ENCODE assay signal across 26 cellular contexts in genomic region chr20:47008842-47009518, GRCh38.
A peak's percentile ranks its signal among the peaks of the same experiment; 100 is the strongest.
DNase-seq lines count a peak whose midpoint lies in the region; ATAC-seq, FAIRE-seq and TF ChIP-seq lines count a peak whose summit lies in the region.
"Had no signal": no experiment of that assay in that cellular context is flagged by ENCODE, and none has a peak within 500 bp of the region (broad histone marks: within the 10 kb centered on the region; RNA-seq: fewer than 3 reads in every experiment).

No MANE protein-coding gene starts in this region.

- intact Hi-C loops in cardiac septum (cut with DNase I): no loop called here
- intact Hi-C loops in Right ventricle myocardium superior (cut with DNase I): no loop called here
- intact Hi-C loops in GM12878 (cut with micrococcal nuclease; ENCODE audit: unreplicated experiment): no loop called here

- H3K4me3 Mint-ChIP-seq in activated T-cell treated with anti-CD3 and anti-CD28 coated beads, Interleukin-2, amount 50 U/mL, for 72 hours: no peak overlapping the region
- H3K4me3 Mint-ChIP-seq: activated naive CD4-positive, alpha-beta T cell treated with anti-CD3 and anti-CD28 coated beads, Interleukin-2, amount 50 U/mL, for 24 hours; HFFc6; memory B cell; naive B cell had no signal

- no peaks in the 10 kb centered on the region for H3K4me1 Mint-ChIP-seq in activated T-cell treated with anti-CD3 and anti-CD28 coated beads, Interleukin-2, amount 50 U/mL, for 72 hours (ENCODE audit: low read depth)
- H3K4me1 Mint-ChIP-seq: activated naive CD4-positive, alpha-beta T cell treated with anti-CD3 and anti-CD28 coated beads, Interleukin-2, amount 50 U/mL, for 24 hours; memory B cell; naive B cell had no signal

- POLR2A ChIA-PET in GM12878 (lab: Charles Lee): no interaction called here

- no peak for TF ChIP-seq EP300 in GM12878 (IDR thresholded peaks at IDR 0.05; ENCODE audit: borderline replicate concordance in 1 of 2, control insufficient read depth in 1 of 2, low read depth in 2 of 2, low read length in 2 of 2)

- H3K9me3 ChIP-seq in GM12878 (replicated peaks; ENCODE audit: control insufficient read depth, insufficient read depth, low read length): no peaks in the 10 kb centered on the region; the same call in 2 of the 3 replicates
- H3K9me3 ChIP-seq: right atrium auricular region had no signal

- ATAC-seq in Right ventricle myocardium superior (ENCODE audit: poor library complexity) (no peak), GM12878 (no peak), GM21423 (IDR thresholded peaks at IDR 0.05; ENCODE audit: unreplicated experiment) (no peak)
- ATAC-seq in activated T-cell treated with anti-CD3 and anti-CD28 coated beads, Interleukin-2, amount 50 U/mL, for 72 hours (replicated peaks in 1 of 2): no peak
- ATAC-seq: Panc1, SK-N-SH treated with all-trans-retinoic acid at 6 μM for 48 hours had no signal

- H2AFZ ChIP-seq in GM12878 (ENCODE audit: control insufficient read depth, low read depth, low read length): no peak overlapping the region

- RAD21 ChIA-PET in GM12878 (lab: Charles Lee; ENCODE audit: unreplicated experiment): no interaction called here

- H3K79me2 ChIP-seq in GM12878 (ENCODE audit: control insufficient read depth, insufficient read depth, low read length): no peaks in the 10 kb centered on the region

- in situ Hi-C loops in GM12878 (cut with MboI): no loop called here

- no peak for TF ChIP-seq CTCF in GM12878 (IDR thresholded peaks at IDR 0.05 in 2 of 3, conservative IDR thresholded peaks at IDR 0.05 in 1 of 3; ENCODE audit: control insufficient read depth in 2 of 3, extremely low read depth in 1 of 3, insufficient read depth in 1 of 3, low read depth in 3 of 3, low read length in 3 of 3)

- H3K36me3 ChIP-seq in GM12878 (ENCODE audit: control insufficient read depth in 2 of 2, insufficient read depth in 2 of 2, low read length in 1 of 2): no peaks in the 10 kb centered on the region
- H3K36me3 ChIP-seq: right atrium auricular region had no signal

- H3K27ac ChIP-seq in GM12878 (ENCODE audit: control insufficient read depth, insufficient read depth): no peak overlapping the region
- H3K27ac ChIP-seq: esophagus muscularis mucosa, right atrium auricular region had no signal

- no peaks in the 10 kb centered on the region for H3K4me1 ChIP-seq in GM12878 (ENCODE audit: control insufficient read depth, insufficient read depth, low read length)
- H3K4me1 ChIP-seq: esophagus muscularis mucosa, right atrium auricular region had no signal

- peaks cover 0 to 1% of the 10 kb centered on the region in 2 donors for H3K9me3 Mint-ChIP-seq in activated T-cell treated with anti-CD3 and anti-CD28 coated beads, Interleukin-2, amount 50 U/mL, for 72 hours
- H3K9me3 Mint-ChIP-seq: HFFc6 had no signal

- TF ChIP-seq POLR2A in GM12878 (IDR thresholded peaks at IDR 0.05; ENCODE audit: low read depth, low read length): no peak

- SMC1A ChIA-PET in GM12878 (lab: Charles Lee; ENCODE audit: uncharacterized antibody, unreplicated experiment): no interaction called here

- no peaks in the 10 kb centered on the region for H3K36me3 Mint-ChIP-seq in activated T-cell treated with anti-CD3 and anti-CD28 coated beads, Interleukin-2, amount 50 U/mL, for 72 hours (ENCODE audit: insufficient read depth in 2 of 2)
- H3K36me3 Mint-ChIP-seq: activated naive CD4-positive, alpha-beta T cell treated with anti-CD3 and anti-CD28 coated beads, Interleukin-2, amount 50 U/mL, for 24 hours had no signal

- no peak overlapping the region for H3K4me3 ChIP-seq in GM12878
- H3K4me3 ChIP-seq: esophagus muscularis mucosa, right atrium auricular region had no signal

- DNase-seq in cardiac septum (ENCODE audit: low spot score) (peak; percentile 5), Right ventricle myocardium superior (no peak), NCI-H345 treated with DMSO at 0.1 percent for 48 hours (lab: John Stamatoyannopoulos, UW; ENCODE audit: unreplicated experiment) (peak; percentile 37), GM12878 (ENCODE audit: low read depth, low spot score) (no peak), AG08395 (ENCODE audit: low spot score) (no peak)
- no peak for DNase-seq in activated T-cell treated with anti-CD3 and anti-CD28 coated beads, Interleukin-2, amount 50 U/mL, for 72 hours
- no peak for DNase-seq in activated CD4-positive, alpha-beta T cell treated with anti-CD3 and anti-CD28 coated beads, Interleukin-2, amount 50 U/mL, for 1 hour
- DNase-seq: ACHN; activated CD8-positive, alpha-beta memory T cell treated with anti-CD3 and anti-CD28 coated beads for 24 hours; activated T-cell treated with anti-CD3 and anti-CD28 coated beads, Interleukin-2, amount 50 U/mL, for 48 hours; aorta; C1 segment of cervical spinal cord; GDM1; HFFc6; kidney glomerular epithelial cell; naive B cell; NCI-H187 treated with DMSO at 0.1 percent for 48 hours; NCI-H526 treated with DMSO at 0.1 percent for 48 hours had no signal

- no peak overlapping the region for H3K4me2 ChIP-seq in GM12878 (ENCODE audit: control insufficient read depth, insufficient read depth)

- TF ChIP-seq RAD21 in GM12878 (IDR thresholded peaks at IDR 0.05; ENCODE audit: insufficient read depth, low read depth, low read length): no peak

- H3K27ac Mint-ChIP-seq in activated T-cell treated with anti-CD3 and anti-CD28 coated beads, Interleukin-2, amount 50 U/mL, for 72 hours: no peak overlapping the region
- H3K27ac Mint-ChIP-seq: activated naive CD4-positive, alpha-beta T cell treated with anti-CD3 and anti-CD28 coated beads, Interleukin-2, amount 50 U/mL, for 24 hours; HFFc6; memory B cell; naive B cell had no signal

- H3K9ac ChIP-seq in GM12878 (ENCODE audit: control insufficient read depth, insufficient read depth, low read length): no peak overlapping the region

- WGBS in GM12878 (ENCODE audit: insufficient coverage, insufficient replicate concordance, low lambda C conversion rate, missing lambda C conversion rate): 59% methylated on average over 7 of the region's 7 CpGs

- CTCF ChIA-PET in GM12878 (lab: Yijun Ruan, JAX): interaction anchor here (0.6 kb wide), 1 partner anchor 477 kb away, joined by 3 read pairs; no protein-coding TSS in a partner anchor

- BruUV-seq in GM12878 (replicated peaks; lab: Mats Ljungman, UMichigan): no TSS peak

- no peak for FAIRE-seq in GM12878 (lab: Jason Lieb, UNC)
- FAIRE-seq: D721Med had no signal

- H4K20me1 ChIP-seq in GM12878 (ENCODE audit: control insufficient read depth, insufficient read depth): no peaks in the 10 kb centered on the region

- H3K27me3 ChIP-seq in GM12878 (replicated peaks in 1 of 2; ENCODE audit: control insufficient read depth in 2 of 2, insufficient read depth in 2 of 2, low read length in 1 of 2): no peaks in the 10 kb centered on the region
- H3K27me3 ChIP-seq: esophagus muscularis mucosa, right atrium auricular region had no signal

- peaks cover 27% of the 10 kb centered on the region for H3K27me3 Mint-ChIP-seq in activated T-cell treated with anti-CD3 and anti-CD28 coated beads, Interleukin-2, amount 50 U/mL, for 72 hours (ENCODE audit: low read depth)

TF ChIP-seq in GM12878, 131 proteins besides CTCF, POLR2A, EP300 and RAD21:
- TF ChIP-seq ETV6 (conservative IDR thresholded peaks at IDR 0.05 in 1 of 2, IDR thresholded peaks at IDR 0.05 in 1 of 2; ENCODE audit: borderline replicate concordance in 1 of 2, low read depth in 1 of 2) (no peak), CREM (IDR thresholded peaks at IDR 0.05; ENCODE audit: low read depth) (no peak), ZBTB40 (IDR thresholded peaks at IDR 0.05; ENCODE audit: borderline replicate concordance) (peak; percentile 67), CREB1 (IDR thresholded peaks at IDR 0.05; ENCODE audit: low read depth) (no peak)

Comparison
In these comparisons a context has a peak if more than half of its experiments do, and no peak if none do; other contexts are left out.
1. DNase-seq: peak in cardiac septum (single experiment) and NCI-H345 treated with DMSO at 0.1 percent for 48 hours (single experiment); none in Right ventricle myocardium superior (single experiment), GM12878 (single experiment), AG08395 (single experiment), activated T-cell treated with anti-CD3 and anti-CD28 coated beads, Interleukin-2, amount 50 U/mL, for 72 hours (0 of 2) and activated CD4-positive, alpha-beta T cell treated with anti-CD3 and anti-CD28 coated beads, Interleukin-2, amount 50 U/mL, for 1 hour (single experiment).